7 cellular contexts compared by ENCODE assay signal in genomic region chr9:136051568-136052432, GRCh38. TPM values are rescaled to one million over a fixed set of nuclear protein-coding genes. Genes with fewer than 3 reads are reported as not detected.
DNase-seq lines count a peak whose midpoint lies in the region; ATAC-seq and TF ChIP-seq lines count a peak whose summit lies in the region.

No MANE protein-coding gene starts in this region.

- H3K27ac ChIP-seq in WERI-Rb-1, result peak overlapping the region; percentile 65
- peak overlapping the region in 1 of 2 donors; percentile 14 for H3K27ac ChIP-seq in testis

- peak; percentile 92 for DNase-seq in GM03348 (ENCODE audit: low spot score)
- DNase-seq in NCI-H1436 (lab: John Stamatoyannopoulos, UW), result peak; percentile 65
- DNase-seq in WERI-Rb-1, result peak; percentile 57
- peak; percentile 87 for DNase-seq in fibroblast of mammary gland (ENCODE audit: low read depth)
- peak; percentile 81 to 86 (median 82) for DNase-seq in mucosa of descending colon
- DNase-seq in testis, result peak; percentile 43

- H3K9me3 ChIP-seq in WERI-Rb-1 (ENCODE audit: severe bottlenecking) (no peaks in the 10 kb centered on the region), mucosa of descending colon (no peaks in the 10 kb centered on the region), testis (no peaks in the 10 kb centered on the region)

- ATAC-seq in mucosa of descending colon (peak; percentile 89), HG02885 (IDR thresholded peaks at IDR 0.05; ENCODE audit: poor library complexity, unreplicated experiment) (no peak)

- H3K4me3 ChIP-seq in WERI-Rb-1 (ENCODE audit: low read depth, low read length) (peak overlapping the region; percentile 44), fibroblast of mammary gland (ENCODE audit: control insufficient read depth, low read depth, low read length) (peak overlapping the region; percentile 22), mucosa of descending colon (no peak overlapping the region), testis (peak overlapping the region; percentile 36 to 57)

- H3K4me1 ChIP-seq in mucosa of descending colon (ENCODE audit: low read depth) (peaks cover 32% of the 10 kb centered on the region), testis (peaks cover 17% of the 10 kb centered on the region)

- no peak for TF ChIP-seq POLR2A in testis (IDR thresholded peaks at IDR 0.05)

- H3K36me3 ChIP-seq in WERI-Rb-1 (peaks cover 5% of the 10 kb centered on the region), mucosa of descending colon (ENCODE audit: low read depth) (no peaks in the 10 kb centered on the region), testis (ENCODE audit: low read depth, missing control alignments) (no peaks in the 10 kb centered on the region)

- H3K27me3 ChIP-seq in WERI-Rb-1 (ENCODE audit: insufficient read depth, low read depth, severe bottlenecking) (no peaks in the 10 kb centered on the region), testis (no peaks in the 10 kb centered on the region)

- WGBS in testis, 2 donors, result 1% methylated on average over 28 to 66 of the region's 66 CpGs

- intact Hi-C loops in mucosa of descending colon (cut with DNase I, micrococcal nuclease) (loop anchor here in 1 of 2 donors (5.0 kb wide), 1 partner anchor 41 kb away; no protein-coding TSS in a partner anchor), testis (cut with DNase I; ENCODE audit: low total_unique reads) (no loop called here)

- TF ChIP-seq CTCF in WERI-Rb-1 (IDR thresholded peaks at IDR 0.05; ENCODE audit: low read depth, low read length), result no peak
- TF ChIP-seq CTCF in fibroblast of mammary gland (conservative IDR thresholded peaks at IDR 0.05; ENCODE audit: control insufficient read depth, insufficient read depth, low read depth, low read length), result no peak
- TF ChIP-seq CTCF in mucosa of descending colon (IDR thresholded peaks at IDR 0.05), result no peak
- no peak for TF ChIP-seq CTCF in testis (IDR thresholded peaks at IDR 0.05)

RNA-seq across cellular contexts. Expression of gene NACC2, which starts 43.3 kb away (rescaled TPM):
- total RNA-seq in mucosa of descending colon (10 to 100 TPM; 15.9 to 81.3 (median 22.1) TPM), testis (10 to 100 TPM; 49.5 to 49.7 TPM)
- 29.3 TPM for polyA plus RNA-seq in testis (ENCODE audit: insufficient read depth, low read depth, low replicate concordance)
